ENCODE assay signal across 19 cellular contexts in the genomic region with DNA sequence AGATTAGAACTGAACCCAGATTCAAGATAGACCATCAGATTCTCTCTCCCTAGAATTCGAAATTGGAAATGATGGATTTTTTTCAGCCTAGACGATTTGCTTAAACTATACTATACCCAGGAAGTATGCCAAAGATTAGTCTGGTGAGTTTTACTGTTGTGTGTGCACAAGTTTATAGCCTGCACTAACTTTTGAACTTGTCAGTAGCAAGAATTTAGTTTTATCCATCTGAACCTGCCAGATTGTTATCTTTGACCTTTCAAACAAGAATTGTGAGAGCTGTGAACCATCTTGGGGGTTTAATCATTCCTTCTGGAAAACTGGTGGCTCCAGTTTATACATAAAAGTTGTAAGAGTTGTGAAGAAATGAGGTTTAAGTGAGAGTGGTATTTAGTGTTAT.
"Had no signal": no experiment of that assay in that cellular context is flagged by ENCODE, and none has a peak within 500 bp of the region (broad histone marks: within the 10 kb centered on the region; RNA-seq: fewer than 3 reads in every experiment).

No MANE protein-coding gene starts in this region.

- H3K27ac Mint-ChIP-seq: immature natural killer cell had no signal

- DNase-seq: effector memory CD4-positive, alpha-beta T cell; gastrocnemius medialis; heart right ventricle; immature natural killer cell; left ventricle myocardium superior; mesenchymal stem cell; sigmoid colon; stimulated activated CD4-positive, alpha-beta T cell treated with anti-CD3 and anti-CD28 coated beads, Interleukin-2, amount 100 ng/mL, for 48 hours; stimulated activated naive CD4-positive, alpha-beta T cell treated with Interleukin-2 at 50 U/mL for 16 hours; upper lobe of right lung had no signal

- H3K4me3 ChIP-seq: gastrocnemius medialis, heart right ventricle, lung, ovary, right atrium auricular region, sigmoid colon, skin epidermis, suprapubic skin, thyroid gland, upper lobe of right lung had no signal

- ATAC-seq: esophagus mucosa, gastrocnemius medialis, heart right ventricle, left ventricle myocardium superior had no signal

- H3K4me1 Mint-ChIP-seq: central memory CD8-positive, alpha-beta T cell; immature natural killer cell had no signal

- H3K4me1 ChIP-seq: gastrocnemius medialis, heart right ventricle, right atrium auricular region, suprapubic skin, thyroid gland, upper lobe of right lung had no signal

- H3K9me3 ChIP-seq: gastrocnemius medialis, heart right ventricle, ovary, right atrium auricular region, sigmoid colon, suprapubic skin, thyroid gland, upper lobe of right lung had no signal

- H3K27ac ChIP-seq: gastrocnemius medialis, heart right ventricle, ovary, right atrium auricular region, sigmoid colon, skin epidermis, suprapubic skin, thyroid gland, upper lobe of right lung had no signal

- H3K27me3 Mint-ChIP-seq: central memory CD8-positive, alpha-beta T cell had no signal

- H3K27me3 ChIP-seq: gastrocnemius medialis, ovary, right atrium auricular region, sigmoid colon, thyroid gland, upper lobe of right lung had no signal

- H3K36me3 ChIP-seq: gastrocnemius medialis, heart right ventricle, ovary, right atrium auricular region, sigmoid colon, suprapubic skin, thyroid gland, upper lobe of right lung had no signal

- H3K36me3 Mint-ChIP-seq: immature natural killer cell had no signal

- H3K4me3 Mint-ChIP-seq: central memory CD8-positive, alpha-beta T cell; immature natural killer cell; neural crest cell had no signal
